27 cellular contexts compared by ENCODE assay signal in the genomic region with DNA sequence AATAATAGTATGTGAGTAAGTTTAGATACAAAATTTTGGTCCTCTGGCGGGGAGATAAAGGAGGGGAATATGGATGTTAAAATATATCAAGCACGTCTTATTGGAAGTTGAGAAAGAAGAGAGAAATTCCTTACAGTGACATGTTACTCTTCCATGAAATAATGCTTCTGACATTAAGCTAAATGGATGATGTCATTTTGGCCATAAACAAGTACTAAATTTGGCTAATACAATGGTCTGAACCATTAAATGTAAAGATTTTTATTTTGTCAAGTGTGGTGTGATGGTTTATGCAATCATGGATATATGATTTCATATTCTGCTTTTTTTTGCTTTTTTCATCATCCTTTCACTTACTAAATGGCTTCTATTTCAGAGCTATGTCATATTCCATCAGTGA.
"Had no signal": no experiment of that assay in that cellular context is flagged by ENCODE, and none has a peak within 500 bp of the region (broad histone marks: within the 10 kb centered on the region; RNA-seq: fewer than 3 reads in every experiment).

No MANE protein-coding gene starts in this region.

- H3K27ac ChIP-seq: colonic mucosa, coronary artery, dorsolateral prefrontal cortex, epithelial cell of prostate, esophagus muscularis mucosa, esophagus squamous epithelium, foreskin keratinocyte, gastrocnemius medialis, gastroesophageal sphincter, heart left ventricle, heart right ventricle had no signal

- H3K27me3 ChIP-seq: colonic mucosa, dorsolateral prefrontal cortex, esophagus muscularis mucosa, foreskin keratinocyte, gastrocnemius medialis, gastroesophageal sphincter, heart left ventricle, heart right ventricle had no signal

- H3K9me3 ChIP-seq: colonic mucosa, esophagus muscularis mucosa, esophagus squamous epithelium, gastrocnemius medialis, gastroesophageal sphincter, heart left ventricle, heart right ventricle had no signal

- ATAC-seq: effector memory CD8-positive, alpha-beta T cell; esophagus mucosa; foreskin keratinocyte; gastrocnemius medialis; gastroesophageal sphincter; heart left ventricle; heart right ventricle had no signal

- DNase-seq: colonic mucosa; cortex of kidney; dermis blood vessel endothelial cell; dorsolateral prefrontal cortex; effector CD4-positive, alpha-beta T cell; effector CD8-positive, alpha-beta T cell; effector memory CD4-positive, alpha-beta T cell; effector memory CD8-positive, alpha-beta T cell; endodermal cell; erythroblast; esophagus squamous epithelium; foreskin fibroblast; foreskin keratinocyte; gastrocnemius medialis; glutamatergic neuron; head of caudate nucleus; heart left ventricle; heart right ventricle had no signal

- FAIRE-seq: colon, endometrium, endothelial cell of umbilical vein, frontal cortex had no signal

- H3K4me3 ChIP-seq: colonic mucosa, coronary artery, dorsolateral prefrontal cortex, esophagus muscularis mucosa, esophagus squamous epithelium, gastrocnemius medialis, gastroesophageal sphincter, heart left ventricle, heart right ventricle had no signal

- H3K4me1 ChIP-seq: colonic mucosa, esophagus muscularis mucosa, gastrocnemius medialis, gastroesophageal sphincter had no signal

- H3K36me3 ChIP-seq: colonic mucosa, esophagus muscularis mucosa, esophagus squamous epithelium, gastrocnemius medialis, gastroesophageal sphincter, heart left ventricle, heart right ventricle had no signal
